Comparison of ENCODE assay signal across 1 cellular context in genomic region chr12:96085475-96085874, GRCh38.
TF ChIP-seq lines count a peak whose summit lies in the region.

No MANE protein-coding gene starts in this region.

TF ChIP-seq in SK-N-SH, 30 proteins besides CTCF, POLR2A, EP300 and RAD21:
- no peak for TF ChIP-seq SIN3A (IDR thresholded peaks at IDR 0.05; ENCODE audit: borderline replicate concordance, low read depth, low read length)
- no peak for TF ChIP-seq EZH2phosphoT487 (IDR thresholded peaks at IDR 0.05; ENCODE audit: borderline replicate concordance, low read depth)
- TF ChIP-seq FOXJ3 (CRISPR knock-in tag; IDR thresholded peaks at IDR 0.05): no peak
- no peak for TF ChIP-seq RCOR1 (IDR thresholded peaks at IDR 0.05; ENCODE audit: low read length)
- TF ChIP-seq YY1 (IDR thresholded peaks at IDR 0.05; ENCODE audit: low read depth): no peak
- no peak for TF ChIP-seq REST (IDR thresholded peaks at IDR 0.05; ENCODE audit: low read depth, low read length)
- TF ChIP-seq MAX (IDR thresholded peaks at IDR 0.05; ENCODE audit: low read depth): no peak
- TF ChIP-seq POLR2AphosphoS5 (IDR thresholded peaks at IDR 0.05; ENCODE audit: low read depth, low read length): no peak
- no peak for TF ChIP-seq IRF3 (IDR thresholded peaks at IDR 0.05; ENCODE audit: low read depth, low read length)
- TF ChIP-seq USF1 (IDR thresholded peaks at IDR 0.05; ENCODE audit: borderline replicate concordance, low read depth): no peak
- TF ChIP-seq TAF1 (IDR thresholded peaks at IDR 0.05; ENCODE audit: borderline replicate concordance, low read depth, low read length): no peak
TF ChIP-seq in SK-N-SH: peak in this region for 0.
